ENCODE assay signal across 8 cellular contexts in genomic region chr9:117414906-117415583, GRCh38. TPM values are rescaled to one million over a fixed set of nuclear protein-coding genes. Genes with fewer than 3 reads are reported as not detected.
A peak's percentile ranks its signal among the peaks of the same experiment; 100 is the strongest.
DNase-seq lines count a peak whose midpoint lies in the region; ATAC-seq, FAIRE-seq and TF ChIP-seq lines count a peak whose summit lies in the region.

ASTN2 (minus strand) TSS chr9:117415057; CDS start chr9:117414938, 119 bp downstream.

- H3K27me3 ChIP-seq in RWPE2 (ENCODE audit: insufficient read depth, poor library complexity, severe bottlenecking) (peaks cover 57% of the 10 kb centered on the region), left ventricle myocardium inferior (ENCODE audit: low read depth) (peaks cover 100% of the 10 kb centered on the region), rectal smooth muscle tissue (ENCODE audit: control insufficient read depth, insufficient read depth, low read length) (peaks cover 25% of the 10 kb centered on the region)

- FAIRE-seq in GM19239 (lab: Jason Lieb, UNC) = no peak

- no peak within 1 kb of the TSS for H3K9ac ChIP-seq in rectal smooth muscle tissue (ENCODE audit: low read length)

- ATAC-seq in RWPE2 (ENCODE audit: low read depth) (peak; percentile 37; the same call in 2 of the 3 replicates), HG02981 (IDR thresholded peaks at IDR 0.05; ENCODE audit: unreplicated experiment) (no peak), left lobe of liver (no peak)

- H3K4me3 ChIP-seq in RWPE2 (ENCODE audit: severe bottlenecking) (peak within 1 kb of the TSS; percentile 33), left ventricle myocardium inferior (peak within 1 kb of the TSS; percentile 62), rectal smooth muscle tissue (ENCODE audit: low read length) (peak within 1 kb of the TSS; percentile 44)

- DNase-seq in Daoy (ENCODE audit: low read depth) (peak; percentile 2), RWPE2 (ENCODE audit: low spot score) (no peak), left ventricle myocardium inferior (no peak), GM19239 (ENCODE audit: insufficient read length, low spot score) (no peak), left lobe of liver (ENCODE audit: low spot score) (no peak)
- no peak for DNase-seq in activated CD4-positive, CD25-positive, alpha-beta regulatory T cell (lab: John Stamatoyannopoulos, UW)

- TF ChIP-seq CTCF in RWPE2 (IDR thresholded peaks at IDR 0.05; ENCODE audit: poor library complexity, severe bottlenecking) (no peak), left ventricle myocardium inferior (IDR thresholded peaks at IDR 0.05; ENCODE audit: borderline replicate concordance) (no peak)

- H3K4me1 ChIP-seq in RWPE2 (ENCODE audit: insufficient read depth, poor library complexity, severe bottlenecking) (no peaks in the 10 kb centered on the region), left ventricle myocardium inferior (peaks cover 27% of the 10 kb centered on the region), rectal smooth muscle tissue (ENCODE audit: control insufficient read depth, insufficient read depth, low read length) (no peaks in the 10 kb centered on the region)

- H3K36me3 ChIP-seq in RWPE2 (ENCODE audit: low read depth) (no peaks in the 10 kb centered on the region), left ventricle myocardium inferior (no peaks in the 10 kb centered on the region), rectal smooth muscle tissue (ENCODE audit: control insufficient read depth, insufficient read depth, low read length) (no peaks in the 10 kb centered on the region)

- intact Hi-C loops in left ventricle myocardium inferior (cut with micrococcal nuclease) = no loop called here

- H3K27ac ChIP-seq in RWPE2 (ENCODE audit: poor library complexity, severe bottlenecking) (no peak within 1 kb of the TSS), left ventricle myocardium inferior (replicated peaks) (no peak within 1 kb of the TSS), rectal smooth muscle tissue (ENCODE audit: low read depth, low read length) (no peak within 1 kb of the TSS)

- no peaks in the 10 kb centered on the region for H3K9me3 ChIP-seq in RWPE2 (ENCODE audit: severe bottlenecking)
- H3K9me3 ChIP-seq in left ventricle myocardium inferior (replicated peaks) = no peaks in the 10 kb centered on the region

RNA-seq across cellular contexts. Expression of gene ASTN2, which starts in this region (rescaled TPM):
- total RNA-seq in Daoy (2014; rRNA removed; shearing (Covaris generic)) = 5.2 and 5.7 TPM in 2 replicates
- total RNA-seq in left ventricle myocardium inferior (6.1 TPM), left lobe of liver (2.9 TPM)
